ENCODE assay signal across 1 cellular context in the genomic region with DNA sequence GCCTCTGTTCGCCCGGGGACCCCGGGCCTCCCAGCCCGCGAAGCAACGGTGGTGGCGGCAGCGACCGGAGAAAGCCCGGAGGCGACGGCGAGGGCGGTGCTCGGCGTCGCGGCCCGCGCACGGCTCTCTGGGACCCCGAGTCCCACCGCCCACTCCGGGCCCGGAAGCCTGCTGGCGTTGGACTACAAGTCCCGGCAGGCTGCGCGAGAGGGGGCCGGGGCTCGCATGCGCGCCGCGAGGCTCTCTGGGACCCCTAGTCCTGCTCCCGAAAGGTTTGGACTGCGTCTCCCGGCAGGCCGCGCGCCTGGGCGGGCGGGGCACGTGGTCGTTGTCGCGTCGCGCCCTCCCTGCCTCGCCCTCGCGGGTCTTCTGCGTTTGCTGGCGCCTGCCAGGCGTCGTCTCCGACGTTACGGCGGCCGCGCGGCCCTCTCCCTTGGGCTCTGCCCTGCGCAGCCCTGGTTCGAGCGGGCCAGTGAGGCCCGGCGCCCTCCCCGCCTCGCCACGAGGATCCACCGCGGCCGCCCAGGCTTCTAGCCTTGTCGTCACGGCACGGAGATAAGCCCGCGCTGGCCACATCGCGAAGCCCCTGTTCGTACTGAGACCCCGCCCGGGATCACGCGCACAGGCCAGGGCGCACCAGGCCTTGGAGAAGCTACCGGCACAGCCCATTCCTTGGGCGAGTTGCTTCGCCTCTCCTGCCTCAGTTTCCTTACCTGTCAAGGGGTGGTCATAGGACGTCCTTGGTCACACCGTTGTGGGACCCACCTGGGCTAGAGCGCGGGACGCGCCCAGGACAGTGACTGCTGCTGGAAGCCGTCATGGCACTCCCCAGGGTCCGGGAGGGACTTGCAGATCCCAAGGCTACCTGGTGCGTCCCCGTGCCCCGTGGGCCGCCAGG.
TF ChIP-seq lines count a peak whose summit lies in the region.

Gene STK25, minus strand, starts transcription at position 75 of the 898 bp plus-strand sequence. CDS start 549 bp downstream, outside the sequence.

TF ChIP-seq in WTC11, 78 proteins besides CTCF, POLR2A, EP300 and RAD21 (continued from another document and continues in another):
- TF ChIP-seq, protein P1, sequence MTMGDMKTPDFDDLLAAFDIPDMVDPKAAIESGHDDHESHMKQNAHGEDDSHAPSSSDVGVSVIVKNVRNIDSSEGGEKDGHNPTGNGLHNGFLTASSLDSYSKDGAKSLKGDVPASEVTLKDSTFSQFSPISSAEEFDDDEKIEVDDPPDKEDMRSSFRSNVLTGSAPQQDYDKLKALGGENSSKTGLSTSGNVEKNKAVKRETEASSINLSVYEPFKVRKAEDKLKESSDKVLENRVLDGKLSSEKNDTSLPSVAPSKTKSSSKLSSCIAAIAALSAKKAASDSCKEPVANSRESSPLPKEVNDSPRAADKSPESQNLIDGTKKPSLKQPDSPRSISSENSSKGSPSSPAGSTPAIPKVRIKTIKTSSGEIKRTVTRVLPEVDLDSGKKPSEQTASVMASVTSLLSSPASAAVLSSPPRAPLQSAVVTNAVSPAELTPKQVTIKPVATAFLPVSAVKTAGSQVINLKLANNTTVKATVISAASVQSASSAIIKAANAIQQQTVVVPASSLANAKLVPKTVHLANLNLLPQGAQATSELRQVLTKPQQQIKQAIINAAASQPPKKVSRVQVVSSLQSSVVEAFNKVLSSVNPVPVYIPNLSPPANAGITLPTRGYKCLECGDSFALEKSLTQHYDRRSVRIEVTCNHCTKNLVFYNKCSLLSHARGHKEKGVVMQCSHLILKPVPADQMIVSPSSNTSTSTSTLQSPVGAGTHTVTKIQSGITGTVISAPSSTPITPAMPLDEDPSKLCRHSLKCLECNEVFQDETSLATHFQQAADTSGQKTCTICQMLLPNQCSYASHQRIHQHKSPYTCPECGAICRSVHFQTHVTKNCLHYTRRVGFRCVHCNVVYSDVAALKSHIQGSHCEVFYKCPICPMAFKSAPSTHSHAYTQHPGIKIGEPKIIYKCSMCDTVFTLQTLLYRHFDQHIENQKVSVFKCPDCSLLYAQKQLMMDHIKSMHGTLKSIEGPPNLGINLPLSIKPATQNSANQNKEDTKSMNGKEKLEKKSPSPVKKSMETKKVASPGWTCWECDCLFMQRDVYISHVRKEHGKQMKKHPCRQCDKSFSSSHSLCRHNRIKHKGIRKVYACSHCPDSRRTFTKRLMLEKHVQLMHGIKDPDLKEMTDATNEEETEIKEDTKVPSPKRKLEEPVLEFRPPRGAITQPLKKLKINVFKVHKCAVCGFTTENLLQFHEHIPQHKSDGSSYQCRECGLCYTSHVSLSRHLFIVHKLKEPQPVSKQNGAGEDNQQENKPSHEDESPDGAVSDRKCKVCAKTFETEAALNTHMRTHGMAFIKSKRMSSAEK (CRISPR knock-in tag; IDR thresholded peaks at IDR 0.05; ENCODE audit: borderline replicate concordance) = peak; percentile 79; the same call in 1 of the 2 replicates
- TF ChIP-seq NFE2L1 (CRISPR knock-in tag; IDR thresholded peaks at IDR 0.05) (peak; percentile 98), ESRRA (CRISPR knock-in tag; IDR thresholded peaks at IDR 0.05; ENCODE audit: borderline replicate concordance) (peak; percentile 94), SOX15 (CRISPR knock-in tag; IDR thresholded peaks at IDR 0.05) (no peak), ZNF138 (CRISPR knock-in tag; conservative IDR thresholded peaks at IDR 0.05) (peak; percentile 93; the same call in 1 of the 2 replicates), TP53 (CRISPR knock-in tag; IDR thresholded peaks at IDR 0.05) (peak; percentile 98), NFYB (CRISPR knock-in tag; conservative IDR thresholded peaks at IDR 0.05; ENCODE audit: low read depth) (peak; percentile 57), CREB1 (CRISPR knock-in tag; IDR thresholded peaks at IDR 0.05) (peak; percentile 97), SP1 (CRISPR knock-in tag; conservative IDR thresholded peaks at IDR 0.05) (peak; percentile 98), CREM (CRISPR knock-in tag; IDR thresholded peaks at IDR 0.05) (peak; percentile 93), ZNF219 (CRISPR knock-in tag; IDR thresholded peaks at IDR 0.05; ENCODE audit: borderline replicate concordance) (peak; percentile 89), ELF4 (CRISPR knock-in tag; IDR thresholded peaks at IDR 0.05; ENCODE audit: low read depth) (peak; percentile 95), FOXJ3 (CRISPR knock-in tag; IDR thresholded peaks at IDR 0.05; ENCODE audit: borderline replicate concordance) (no peak), ZNF317 (CRISPR knock-in tag; IDR thresholded peaks at IDR 0.05; ENCODE audit: borderline replicate concordance, low read depth) (peak; percentile 78), TEAD1 (CRISPR knock-in tag; IDR thresholded peaks at IDR 0.05) (peak; percentile 99), NR3C1 (CRISPR knock-in tag; conservative IDR thresholded peaks at IDR 0.05; ENCODE audit: low read depth) (peak; percentile 66; the same call in 1 of the 2 replicates), ZBTB21 (CRISPR knock-in tag; IDR thresholded peaks at IDR 0.05; ENCODE audit: borderline replicate concordance) (peak; percentile 91), CDX4 (CRISPR knock-in tag; IDR thresholded peaks at IDR 0.05; ENCODE audit: borderline replicate concordance) (no peak), TEAD4 (CRISPR knock-in tag; IDR thresholded peaks at IDR 0.05) (peak; percentile 88; the same call in 1 of the 2 replicates), ATF1 (CRISPR knock-in tag; IDR thresholded peaks at IDR 0.05) (peak; percentile 97), MYBL2 (CRISPR knock-in tag; IDR thresholded peaks at IDR 0.05) (peak; percentile 97), TCF7 (CRISPR knock-in tag; IDR thresholded peaks at IDR 0.05; ENCODE audit: low read depth) (peak; percentile 95), FOXP1 (CRISPR knock-in tag; IDR thresholded peaks at IDR 0.05; ENCODE audit: borderline replicate concordance) (peak; percentile 99), IRF2 (CRISPR knock-in tag; IDR thresholded peaks at IDR 0.05; ENCODE audit: borderline replicate concordance, low read depth) (0 out of 2 replicates have a peak, but pooled peaks have one; percentile 87), ZNF121 (CRISPR knock-in tag; IDR thresholded peaks at IDR 0.05) (0 out of 2 replicates have a peak, but pooled peaks have one; percentile 23), GRHL2 (CRISPR knock-in tag; IDR thresholded peaks at IDR 0.05; ENCODE audit: insufficient replicate concordance, severe bottlenecking) (no peak)
- TF ChIP-seq, protein P2, sequence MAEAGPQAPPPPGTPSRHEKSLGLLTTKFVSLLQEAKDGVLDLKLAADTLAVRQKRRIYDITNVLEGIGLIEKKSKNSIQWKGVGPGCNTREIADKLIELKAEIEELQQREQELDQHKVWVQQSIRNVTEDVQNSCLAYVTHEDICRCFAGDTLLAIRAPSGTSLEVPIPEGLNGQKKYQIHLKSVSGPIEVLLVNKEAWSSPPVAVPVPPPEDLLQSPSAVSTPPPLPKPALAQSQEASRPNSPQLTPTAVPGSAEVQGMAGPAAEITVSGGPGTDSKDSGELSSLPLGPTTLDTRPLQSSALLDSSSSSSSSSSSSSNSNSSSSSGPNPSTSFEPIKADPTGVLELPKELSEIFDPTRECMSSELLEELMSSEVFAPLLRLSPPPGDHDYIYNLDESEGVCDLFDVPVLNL (CRISPR knock-in tag; IDR thresholded peaks at IDR 0.05; ENCODE audit: borderline replicate concordance, low read depth) = peak; percentile 89; the same call in 1 of the 2 replicates
- TF ChIP-seq, protein P3, sequence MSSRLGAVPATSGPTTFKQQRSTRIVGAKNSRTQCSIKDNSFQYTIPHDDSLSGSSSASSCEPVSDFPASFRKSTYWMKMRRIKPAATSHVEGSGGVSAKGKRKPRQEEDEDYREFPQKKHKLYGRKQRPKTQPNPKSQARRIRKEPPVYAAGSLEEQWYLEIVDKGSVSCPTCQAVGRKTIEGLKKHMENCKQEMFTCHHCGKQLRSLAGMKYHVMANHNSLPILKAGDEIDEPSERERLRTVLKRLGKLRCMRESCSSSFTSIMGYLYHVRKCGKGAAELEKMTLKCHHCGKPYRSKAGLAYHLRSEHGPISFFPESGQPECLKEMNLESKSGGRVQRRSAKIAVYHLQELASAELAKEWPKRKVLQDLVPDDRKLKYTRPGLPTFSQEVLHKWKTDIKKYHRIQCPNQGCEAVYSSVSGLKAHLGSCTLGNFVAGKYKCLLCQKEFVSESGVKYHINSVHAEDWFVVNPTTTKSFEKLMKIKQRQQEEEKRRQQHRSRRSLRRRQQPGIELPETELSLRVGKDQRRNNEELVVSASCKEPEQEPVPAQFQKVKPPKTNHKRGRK (CRISPR knock-in tag; IDR thresholded peaks at IDR 0.05; ENCODE audit: borderline replicate concordance) = 0 out of 2 replicates have a peak, but pooled peaks have one; percentile 44
- TF ChIP-seq, protein P4, sequence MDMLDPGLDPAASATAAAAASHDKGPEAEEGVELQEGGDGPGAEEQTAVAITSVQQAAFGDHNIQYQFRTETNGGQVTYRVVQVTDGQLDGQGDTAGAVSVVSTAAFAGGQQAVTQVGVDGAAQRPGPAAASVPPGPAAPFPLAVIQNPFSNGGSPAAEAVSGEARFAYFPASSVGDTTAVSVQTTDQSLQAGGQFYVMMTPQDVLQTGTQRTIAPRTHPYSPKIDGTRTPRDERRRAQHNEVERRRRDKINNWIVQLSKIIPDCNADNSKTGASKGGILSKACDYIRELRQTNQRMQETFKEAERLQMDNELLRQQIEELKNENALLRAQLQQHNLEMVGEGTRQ (CRISPR knock-in tag; IDR thresholded peaks at IDR 0.05) = peak; percentile 97
- TF ChIP-seq, protein P5, sequence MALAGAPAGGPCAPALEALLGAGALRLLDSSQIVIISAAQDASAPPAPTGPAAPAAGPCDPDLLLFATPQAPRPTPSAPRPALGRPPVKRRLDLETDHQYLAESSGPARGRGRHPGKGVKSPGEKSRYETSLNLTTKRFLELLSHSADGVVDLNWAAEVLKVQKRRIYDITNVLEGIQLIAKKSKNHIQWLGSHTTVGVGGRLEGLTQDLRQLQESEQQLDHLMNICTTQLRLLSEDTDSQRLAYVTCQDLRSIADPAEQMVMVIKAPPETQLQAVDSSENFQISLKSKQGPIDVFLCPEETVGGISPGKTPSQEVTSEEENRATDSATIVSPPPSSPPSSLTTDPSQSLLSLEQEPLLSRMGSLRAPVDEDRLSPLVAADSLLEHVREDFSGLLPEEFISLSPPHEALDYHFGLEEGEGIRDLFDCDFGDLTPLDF (CRISPR knock-in tag; IDR thresholded peaks at IDR 0.05) = peak; percentile 98
- TF ChIP-seq, protein P6, sequence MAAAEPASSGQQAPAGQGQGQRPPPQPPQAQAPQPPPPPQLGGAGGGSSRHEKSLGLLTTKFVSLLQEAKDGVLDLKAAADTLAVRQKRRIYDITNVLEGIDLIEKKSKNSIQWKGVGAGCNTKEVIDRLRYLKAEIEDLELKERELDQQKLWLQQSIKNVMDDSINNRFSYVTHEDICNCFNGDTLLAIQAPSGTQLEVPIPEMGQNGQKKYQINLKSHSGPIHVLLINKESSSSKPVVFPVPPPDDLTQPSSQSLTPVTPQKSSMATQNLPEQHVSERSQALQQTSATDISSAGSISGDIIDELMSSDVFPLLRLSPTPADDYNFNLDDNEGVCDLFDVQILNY (CRISPR knock-in tag; IDR thresholded peaks at IDR 0.05) = peak; percentile 98
- TF ChIP-seq, protein P7, sequence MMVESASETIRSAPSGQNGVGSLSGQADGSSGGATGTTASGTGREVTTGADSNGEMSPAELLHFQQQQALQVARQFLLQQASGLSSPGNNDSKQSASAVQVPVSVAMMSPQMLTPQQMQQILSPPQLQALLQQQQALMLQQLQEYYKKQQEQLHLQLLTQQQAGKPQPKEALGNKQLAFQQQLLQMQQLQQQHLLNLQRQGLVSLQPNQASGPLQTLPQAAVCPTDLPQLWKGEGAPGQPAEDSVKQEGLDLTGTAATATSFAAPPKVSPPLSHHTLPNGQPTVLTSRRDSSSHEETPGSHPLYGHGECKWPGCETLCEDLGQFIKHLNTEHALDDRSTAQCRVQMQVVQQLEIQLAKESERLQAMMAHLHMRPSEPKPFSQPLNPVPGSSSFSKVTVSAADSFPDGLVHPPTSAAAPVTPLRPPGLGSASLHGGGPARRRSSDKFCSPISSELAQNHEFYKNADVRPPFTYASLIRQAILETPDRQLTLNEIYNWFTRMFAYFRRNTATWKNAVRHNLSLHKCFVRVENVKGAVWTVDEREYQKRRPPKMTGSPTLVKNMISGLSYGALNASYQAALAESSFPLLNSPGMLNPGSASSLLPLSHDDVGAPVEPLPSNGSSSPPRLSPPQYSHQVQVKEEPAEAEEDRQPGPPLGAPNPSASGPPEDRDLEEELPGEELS (CRISPR knock-in tag; IDR thresholded peaks at IDR 0.05) = peak; percentile 99
- TF ChIP-seq, protein P8, sequence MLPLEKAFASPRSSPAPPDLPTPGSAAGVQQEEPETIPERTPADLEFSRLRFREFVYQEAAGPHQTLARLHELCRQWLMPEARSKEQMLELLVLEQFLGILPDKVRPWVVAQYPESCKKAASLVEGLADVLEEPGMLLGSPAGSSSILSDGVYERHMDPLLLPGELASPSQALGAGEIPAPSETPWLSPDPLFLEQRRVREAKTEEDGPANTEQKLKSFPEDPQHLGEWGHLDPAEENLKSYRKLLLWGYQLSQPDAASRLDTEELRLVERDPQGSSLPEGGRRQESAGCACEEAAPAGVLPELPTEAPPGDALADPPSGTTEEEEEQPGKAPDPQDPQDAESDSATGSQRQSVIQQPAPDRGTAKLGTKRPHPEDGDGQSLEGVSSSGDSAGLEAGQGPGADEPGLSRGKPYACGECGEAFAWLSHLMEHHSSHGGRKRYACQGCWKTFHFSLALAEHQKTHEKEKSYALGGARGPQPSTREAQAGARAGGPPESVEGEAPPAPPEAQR (CRISPR knock-in tag; IDR thresholded peaks at IDR 0.05) = no peak
- TF ChIP-seq, protein P9, sequence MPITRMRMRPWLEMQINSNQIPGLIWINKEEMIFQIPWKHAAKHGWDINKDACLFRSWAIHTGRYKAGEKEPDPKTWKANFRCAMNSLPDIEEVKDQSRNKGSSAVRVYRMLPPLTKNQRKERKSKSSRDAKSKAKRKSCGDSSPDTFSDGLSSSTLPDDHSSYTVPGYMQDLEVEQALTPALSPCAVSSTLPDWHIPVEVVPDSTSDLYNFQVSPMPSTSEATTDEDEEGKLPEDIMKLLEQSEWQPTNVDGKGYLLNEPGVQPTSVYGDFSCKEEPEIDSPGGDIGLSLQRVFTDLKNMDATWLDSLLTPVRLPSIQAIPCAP (CRISPR knock-in tag; IDR thresholded peaks at IDR 0.05) = peak; percentile 97
- TF ChIP-seq, protein P10, sequence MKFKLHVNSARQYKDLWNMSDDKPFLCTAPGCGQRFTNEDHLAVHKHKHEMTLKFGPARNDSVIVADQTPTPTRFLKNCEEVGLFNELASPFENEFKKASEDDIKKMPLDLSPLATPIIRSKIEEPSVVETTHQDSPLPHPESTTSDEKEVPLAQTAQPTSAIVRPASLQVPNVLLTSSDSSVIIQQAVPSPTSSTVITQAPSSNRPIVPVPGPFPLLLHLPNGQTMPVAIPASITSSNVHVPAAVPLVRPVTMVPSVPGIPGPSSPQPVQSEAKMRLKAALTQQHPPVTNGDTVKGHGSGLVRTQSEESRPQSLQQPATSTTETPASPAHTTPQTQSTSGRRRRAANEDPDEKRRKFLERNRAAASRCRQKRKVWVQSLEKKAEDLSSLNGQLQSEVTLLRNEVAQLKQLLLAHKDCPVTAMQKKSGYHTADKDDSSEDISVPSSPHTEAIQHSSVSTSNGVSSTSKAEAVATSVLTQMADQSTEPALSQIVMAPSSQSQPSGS (CRISPR knock-in tag; IDR thresholded peaks at IDR 0.05; ENCODE audit: borderline replicate concordance, low read depth) = peak; percentile 92
